ENCODE assay signal across 18 cellular contexts in genomic region chr10:99595770-99596465, GRCh38. TPM values are rescaled to one million over a fixed set of nuclear protein-coding genes. Genes with fewer than 3 reads are reported as not detected.
DNase-seq lines count a peak whose midpoint lies in the region; ATAC-seq and TF ChIP-seq lines count a peak whose summit lies in the region.
"Had no signal": no experiment of that assay in that cellular context is flagged by ENCODE, and none has a peak within 500 bp of the region (broad histone marks: within the 10 kb centered on the region; RNA-seq: fewer than 3 reads in every experiment).

No MANE protein-coding gene starts in this region.

- no peak overlapping the region for H3K27ac Mint-ChIP-seq in neural progenitor cell
- H3K27ac Mint-ChIP-seq in stimulated activated effector memory CD8-positive, alpha-beta T cell treated with anti-CD3 and anti-CD28 coated beads, Interleukin-12 subunit alpha, Interleukin-12 subunit beta, amount 100 ng/mL, for 72 hours = no peak overlapping the region
- H3K27ac Mint-ChIP-seq: natural killer cell had no signal

- H3K4me3 ChIP-seq in Loucy (ENCODE audit: low read length, poor library complexity, severe bottlenecking) (no peak overlapping the region), neural progenitor cell (no peak overlapping the region)
- H3K4me3 ChIP-seq: prostate gland, tibial artery had no signal

- H3K4me3 Mint-ChIP-seq in neural progenitor cell = no peak overlapping the region
- no peak overlapping the region for H3K4me3 Mint-ChIP-seq in stimulated activated effector memory CD8-positive, alpha-beta T cell treated with anti-CD3 and anti-CD28 coated beads, Interleukin-12 subunit alpha, Interleukin-12 subunit beta, amount 100 ng/mL, for 72 hours
- H3K4me3 Mint-ChIP-seq: CD4-positive, CD25-positive, alpha-beta regulatory T cell; natural killer cell had no signal

- H3K36me3 ChIP-seq in Loucy (ENCODE audit: insufficient read depth, low read length) = no peaks in the 10 kb centered on the region
- H3K36me3 ChIP-seq in neural progenitor cell = no peaks in the 10 kb centered on the region
- H3K36me3 ChIP-seq: prostate gland, tibial artery had no signal

- H3K9me2 ChIP-seq in Loucy (replicated peaks; ENCODE audit: low read depth, low read length) = no peaks in the 10 kb centered on the region

- H3K9me3 Mint-ChIP-seq in neural progenitor cell = no peaks in the 10 kb centered on the region
- H3K9me3 Mint-ChIP-seq in stimulated activated effector memory CD8-positive, alpha-beta T cell treated with anti-CD3 and anti-CD28 coated beads, Interleukin-12 subunit alpha, Interleukin-12 subunit beta, amount 100 ng/mL, for 72 hours = no peaks in the 10 kb centered on the region
- H3K9me3 Mint-ChIP-seq: natural killer cell had no signal

- no peaks in the 10 kb centered on the region for H3K79me2 ChIP-seq in Loucy (ENCODE audit: insufficient read depth, low read length)
- H3K79me2 ChIP-seq in neural progenitor cell (ENCODE audit: low read depth) = no peaks in the 10 kb centered on the region

- DNase-seq in AG20443 (ENCODE audit: low spot score) (peak; percentile 20), neural progenitor cell (ENCODE audit: low spot score) (peak; percentile 36), COR-L47 (lab: John Stamatoyannopoulos, UW) (no peak)
- no peak for DNase-seq in activated CD4-positive, alpha-beta T cell treated with anti-CD3 and anti-CD28 coated beads, Interleukin-2, amount 50 U/mL, for 4 hours
- no peak for DNase-seq in stimulated activated effector memory CD8-positive, alpha-beta T cell treated with anti-CD3 and anti-CD28 coated beads, Interleukin-12 subunit alpha, Interleukin-12 subunit beta, amount 100 ng/mL, for 72 hours (ENCODE audit: low spot score in 2 of 2)
- DNase-seq: activated CD4-positive, alpha-beta T cell treated with anti-CD3 and anti-CD28 coated beads, Interleukin-2, amount 50 U/mL, for 1 hour; amniotic stem cell; CD4-positive, CD25-positive, alpha-beta regulatory T cell; H7; head of caudate nucleus; natural killer cell; NCI-H1436; tibial artery had no signal

- peaks cover 17% of the 10 kb centered on the region for H3K4me1 Mint-ChIP-seq in neural progenitor cell
- no peaks in the 10 kb centered on the region for H3K4me1 Mint-ChIP-seq in stimulated activated effector memory CD8-positive, alpha-beta T cell treated with anti-CD3 and anti-CD28 coated beads, Interleukin-12 subunit alpha, Interleukin-12 subunit beta, amount 100 ng/mL, for 72 hours
- H3K4me1 Mint-ChIP-seq: CD4-positive, CD25-positive, alpha-beta regulatory T cell; natural killer cell had no signal

- H3K27me3 Mint-ChIP-seq in neural progenitor cell (ENCODE audit: insufficient read depth, low read depth) = peaks cover 4% of the 10 kb centered on the region

- TF ChIP-seq CTCF in Loucy (conservative IDR thresholded peaks at IDR 0.05; ENCODE audit: low read length) = no peak
- no peak for TF ChIP-seq CTCF in neural progenitor cell (IDR thresholded peaks at IDR 0.05)

- no peaks in the 10 kb centered on the region for H3K4me1 ChIP-seq in Loucy (ENCODE audit: insufficient read depth, low read length, poor library complexity, severe bottlenecking)
- H3K4me1 ChIP-seq in neural progenitor cell = peaks cover 14% of the 10 kb centered on the region
- H3K4me1 ChIP-seq: prostate gland, tibial artery had no signal

- peak; percentile 88 for ATAC-seq in esophagus mucosa
- no peak for ATAC-seq in HG03442 (IDR thresholded peaks at IDR 0.05; ENCODE audit: unreplicated experiment)
- ATAC-seq in stimulated activated effector memory CD8-positive, alpha-beta T cell treated with anti-CD3 and anti-CD28 coated beads, Interleukin-12 subunit alpha, Interleukin-12 subunit beta, amount 100 ng/mL, for 72 hours = no peak
- ATAC-seq: natural killer cell had no signal

- H3K4me2 ChIP-seq in Loucy (ENCODE audit: low read depth, low read length, poor library complexity, severe bottlenecking) (no peak overlapping the region), neural progenitor cell (peak overlapping the region; percentile 4)
- H3K4me2 ChIP-seq: KMS-11 had no signal

- H3K36me3 Mint-ChIP-seq in neural progenitor cell = no peaks in the 10 kb centered on the region
- no peaks in the 10 kb centered on the region for H3K36me3 Mint-ChIP-seq in stimulated activated effector memory CD8-positive, alpha-beta T cell treated with anti-CD3 and anti-CD28 coated beads, Interleukin-12 subunit alpha, Interleukin-12 subunit beta, amount 100 ng/mL, for 72 hours
- H3K36me3 Mint-ChIP-seq: CD4-positive, CD25-positive, alpha-beta regulatory T cell; natural killer cell had no signal

- H4K20me1 ChIP-seq in Loucy (ENCODE audit: insufficient read depth, low read length, poor library complexity, severe bottlenecking) (no peaks in the 10 kb centered on the region), neural progenitor cell (ENCODE audit: low read depth) (no peaks in the 10 kb centered on the region)

- H3F3A ChIP-seq in Loucy (ENCODE audit: low read depth) = no peaks in the 10 kb centered on the region
- H3F3A ChIP-seq in neural progenitor cell (ENCODE audit: low read depth) = peaks cover 18% of the 10 kb centered on the region

- H3K27me3 ChIP-seq in Loucy (ENCODE audit: insufficient read depth, low read length, poor library complexity, severe bottlenecking) (no peaks in the 10 kb centered on the region), neural progenitor cell (peaks cover 7% of the 10 kb centered on the region)

- no peak overlapping the region for H3K27ac ChIP-seq in neural progenitor cell
- H3K27ac ChIP-seq: KMS-11, prostate gland, tibial artery had no signal

- no peaks in the 10 kb centered on the region for H3K9me3 ChIP-seq in Loucy (ENCODE audit: insufficient read depth, low read depth, low read length)
- no peaks in the 10 kb centered on the region for H3K9me3 ChIP-seq in neural progenitor cell (ENCODE audit: low read depth)
- H3K9me3 ChIP-seq: prostate gland, tibial artery had no signal

- H3K9ac ChIP-seq in Loucy (ENCODE audit: low read depth, low read length, poor library complexity, severe bottlenecking) (no peak overlapping the region), neural progenitor cell (no peak overlapping the region)
- H3K9ac ChIP-seq: KMS-11 had no signal

- H2AFZ ChIP-seq in Loucy (ENCODE audit: low read length) = peak overlapping the region; percentile 62
- no peak overlapping the region for H2AFZ ChIP-seq in neural progenitor cell (replicated peaks)

RNA-seq across cellular contexts. Expression of gene SLC25A28, which starts 24.3 kb away (rescaled TPM):
- total RNA-seq in esophagus mucosa (35.8 TPM), neural progenitor cell (ENCODE audit: low replicate concordance) (12.4 and 15.3 TPM in 2 replicates)

Comparison
In these comparisons a context has a peak if more than half of its experiments do, and no peak if none do; other contexts are left out.
1. DNase-seq: peak in AG20443 (single experiment) and neural progenitor cell (single experiment); none in activated CD4-positive, alpha-beta T cell treated with anti-CD3 and anti-CD28 coated beads, Interleukin-2, amount 50 U/mL, for 4 hours (0 of 2), COR-L47 (single experiment) and stimulated activated effector memory CD8-positive, alpha-beta T cell treated with anti-CD3 and anti-CD28 coated beads, Interleukin-12 subunit alpha, Interleukin-12 subunit beta, amount 100 ng/mL, for 72 hours (0 of 2).